16 cellular contexts compared by ENCODE assay signal in the genomic region with DNA sequence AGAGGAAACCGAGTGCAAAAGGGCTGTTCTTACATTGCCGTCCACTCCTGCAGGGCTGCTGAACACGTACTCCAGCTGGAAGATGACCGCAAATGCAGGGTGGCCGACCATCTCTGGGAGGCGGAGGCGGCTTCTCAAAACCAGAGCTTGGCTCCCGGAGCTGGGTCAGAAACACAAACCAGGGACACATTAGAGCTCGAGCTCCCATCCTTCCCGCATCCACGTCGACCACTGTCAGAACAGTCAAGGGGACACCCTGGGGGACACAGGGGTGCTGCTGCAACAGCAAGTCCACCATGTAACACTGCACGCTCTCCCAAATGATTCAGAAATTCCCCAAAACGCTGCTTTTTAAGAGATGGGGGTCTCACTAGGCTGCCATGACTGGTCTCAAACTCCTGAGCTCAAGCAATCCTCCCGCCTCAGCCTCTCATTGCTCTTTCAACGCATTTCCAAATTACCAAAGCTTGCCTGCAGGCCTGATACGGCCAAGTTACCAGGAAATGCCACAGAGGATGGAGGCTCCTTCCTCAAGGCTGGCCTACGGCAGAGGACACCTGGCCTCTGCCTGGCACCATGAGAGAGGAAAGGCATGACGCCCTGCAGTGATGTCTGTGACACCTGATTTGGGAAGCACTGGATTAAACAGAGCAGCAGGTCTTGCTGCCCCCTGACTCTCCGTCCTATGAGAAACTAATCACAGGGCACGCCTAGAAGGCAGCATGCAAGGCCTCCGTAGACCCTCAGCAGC.
"Had no signal": no experiment of that assay in that cellular context is flagged by ENCODE, and none has a peak within 500 bp of the region (broad histone marks: within the 10 kb centered on the region; RNA-seq: fewer than 3 reads in every experiment).

No MANE protein-coding gene starts in this region.

- H2AFZ ChIP-seq: parathyroid adenoma had no signal

- H3K27me3 ChIP-seq: gastroesophageal sphincter, neutrophil, upper lobe of left lung had no signal

- H3K4me3 ChIP-seq: gastroesophageal sphincter, upper lobe of left lung had no signal

- H3K9me3 ChIP-seq: gastroesophageal sphincter, neutrophil, upper lobe of left lung had no signal

- H3K4me1 ChIP-seq: gastroesophageal sphincter, parathyroid adenoma, upper lobe of left lung had no signal

- H3K27ac ChIP-seq: epithelial cell of prostate, gastroesophageal sphincter, neutrophil, parathyroid adenoma, upper lobe of left lung had no signal

- H3K79me2 ChIP-seq: parathyroid adenoma had no signal

- DNase-seq: activated B cell treated with CpG ODN at 0.5 μM for 24 hours; activated CD4-positive, alpha-beta T cell treated with anti-CD3 and anti-CD28 coated beads for 36 hours; activated CD4-positive, alpha-beta T cell treated with anti-CD3 and anti-CD28 coated beads, Interleukin-2, amount 50 U/mL, for 4 hours; activated naive CD4-positive, alpha-beta T cell treated with anti-CD3 and anti-CD28 coated beads for 36 hours; activated T-cell treated with anti-CD3 and anti-CD28 coated beads for 4 hours; amygdala; left cardiac atrium; small intestine; stimulated activated CD4-positive, alpha-beta T cell treated with anti-CD3 and anti-CD28 coated beads, Interleukin-2, amount 100 ng/mL, for 24 hours; stimulated activated naive CD8-positive, alpha-beta T cell treated with anti-CD3 and anti-CD28 coated beads, Interleukin-15, amount 100 ng/mL, for 72 hours; T1000; upper lobe of left lung had no signal

- H3K9ac ChIP-seq: parathyroid adenoma had no signal
